In the genomic region with DNA sequence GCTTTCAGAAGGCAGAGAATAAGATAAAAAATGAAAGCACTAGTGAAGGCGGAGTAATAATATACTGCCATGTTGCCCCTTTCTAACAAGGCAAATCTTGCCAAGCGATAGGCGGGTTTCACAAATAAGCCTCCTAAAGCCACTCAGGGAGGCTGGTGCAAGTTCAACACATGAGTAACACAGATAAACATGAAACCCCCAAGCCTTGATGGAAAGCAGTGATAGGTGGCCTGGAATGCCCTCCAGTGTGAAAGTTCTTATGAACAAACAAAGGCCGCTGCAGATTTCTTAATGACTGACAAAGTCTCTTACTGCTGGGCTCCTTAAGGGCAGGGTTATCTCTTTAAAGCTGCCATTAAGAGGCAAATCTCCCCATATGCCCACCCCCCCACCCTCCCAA, we compare ENCODE assay signal across 19 cellular contexts.
"Had no signal": no experiment of that assay in that cellular context is flagged by ENCODE, and none has a peak within 500 bp of the region (broad histone marks: within the 10 kb centered on the region; RNA-seq: fewer than 3 reads in every experiment).

No MANE protein-coding gene starts in this region.

- ATAC-seq: activated CD8-positive, alpha-beta T cell treated with anti-CD3 and anti-CD28 coated beads, Interleukin-2, amount 10 ng/mL, durations not matched to agents 7 days and 5 days; esophagus mucosa; gastrocnemius medialis; left colon; mucosa of descending colon; right lobe of liver; stimulated activated effector memory CD8-positive, alpha-beta T cell treated with anti-CD3 and anti-CD28 coated beads, Interleukin-12 subunit alpha, Interleukin-12 subunit beta, amount 100 ng/mL, for 72 hours; stimulated activated naive CD8-positive, alpha-beta T cell treated with anti-CD3 and anti-CD28 coated beads, Interleukin-15, amount 100 ng/mL, for 72 hours had no signal

- DNase-seq: activated CD4-positive, alpha-beta T cell treated with anti-CD3 and anti-CD28 coated beads for 1 hour; activated CD4-positive, alpha-beta T cell treated with anti-CD3 and anti-CD28 coated beads, Interleukin-2, amount 50 U/mL, for 1 hour; activated CD8-positive, alpha-beta T cell treated with anti-CD3 and anti-CD28 coated beads, Interleukin-2, amount 10 ng/mL, durations not matched to agents 7 days and 5 days; activated gamma-delta T cell treated with Interleukin-2 at 50 U/mL for 16 hours; brain microvascular endothelial cell; caudate nucleus; dermis blood vessel endothelial cell; effector CD8-positive, alpha-beta T cell; gastrocnemius medialis; head of caudate nucleus; left colon; mucosa of descending colon; nephron progenitor cell; right lobe of liver; stimulated activated CD4-positive, alpha-beta T cell treated with anti-CD3 and anti-CD28 coated beads, Interleukin-1b, Interleukin-23, amount 100 ng/mL, for 48 hours; stimulated activated naive CD8-positive, alpha-beta T cell treated with anti-CD3 and anti-CD28 coated beads, Interleukin-15, amount 100 ng/mL, for 72 hours; tibial artery had no signal
